ENCODE assay signal across 10 cellular contexts in the genomic region with DNA sequence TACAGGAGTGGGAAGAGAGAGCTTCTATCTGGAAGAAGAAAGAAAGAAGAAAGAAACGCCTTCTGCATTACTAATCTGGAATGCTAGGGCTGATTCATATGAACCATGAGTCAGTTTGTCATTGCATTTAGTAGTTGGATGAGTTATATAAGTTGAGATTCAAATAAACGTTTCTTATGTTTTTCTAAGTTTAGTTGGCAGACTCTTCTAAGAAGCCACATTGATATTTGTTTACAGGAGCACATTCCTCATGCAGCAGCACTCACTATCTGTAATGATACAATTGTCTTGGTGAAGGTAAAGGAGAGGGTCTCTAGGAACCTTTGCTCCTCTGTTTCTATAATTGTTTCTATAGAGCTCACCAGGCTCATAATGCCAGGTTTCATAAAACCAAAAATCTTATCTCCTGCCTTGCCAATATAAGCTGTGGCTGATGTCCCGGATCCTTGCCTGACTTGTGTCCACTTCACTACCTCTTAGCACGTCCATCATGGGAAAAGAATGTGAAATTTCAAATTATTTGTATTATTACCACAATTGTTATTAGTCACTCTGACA. TPM values are rescaled to one million over a fixed set of nuclear protein-coding genes. Genes with fewer than 3 reads are reported as not detected.
A peak's percentile ranks its signal among the peaks of the same experiment; 100 is the strongest.
DNase-seq lines count a peak whose midpoint lies in the region; ATAC-seq and TF ChIP-seq lines count a peak whose summit lies in the region.
"Had no signal": no experiment of that assay in that cellular context is flagged by ENCODE, and none has a peak within 500 bp of the region (broad histone marks: within the 10 kb centered on the region; RNA-seq: fewer than 3 reads in every experiment).

No MANE protein-coding gene starts in this region.

- H3K36me3 ChIP-seq in MG63 = no peaks in the 10 kb centered on the region

- DNase-seq in Calu3 (no peak), MG63 (peak; percentile 72), dedifferentiated amniotic fluid mesenchymal stem cell (ENCODE audit: extremely low spot score) (peak; percentile 89), NCI-H1930 (lab: John Stamatoyannopoulos, UW) (no peak)
- no peak for DNase-seq in stimulated activated CD4-positive, alpha-beta T cell treated with anti-CD3 and anti-CD28 coated beads, Interleukin-15, amount 100 ng/mL, for 24 hours
- DNase-seq: GF-D8, NCI-H1694 had no signal

- H3K4me3 ChIP-seq in MG63 = no peak overlapping the region

- no peak for ATAC-seq in HG03135 (IDR thresholded peaks at IDR 0.05; ENCODE audit: unreplicated experiment)
- ATAC-seq in HG03175 (IDR thresholded peaks at IDR 0.05; ENCODE audit: unreplicated experiment) = no peak

- H3K4me3 Mint-ChIP-seq in Calu3 (ENCODE audit: low read depth, unreplicated experiment) (no peak overlapping the region), nephron (no peak overlapping the region)

- H3K9me3 Mint-ChIP-seq in Calu3 (ENCODE audit: low read depth, unreplicated experiment) = peaks cover 2% of the 10 kb centered on the region
- H3K9me3 Mint-ChIP-seq in nephron = peaks cover 5% of the 10 kb centered on the region

- CTCF ChIA-PET in Calu3 (lab: Charles Lee) = interaction anchor here (0.8 to 0.9 kb wide), 2 partner anchors 51 to 158 kb away, joined by 3 to 5 read pairs; no protein-coding TSS in a partner anchor

- TF ChIP-seq CTCF in Calu3 (IDR thresholded peaks at IDR 0.05; ENCODE audit: unreplicated experiment) (no peak), nephron (IDR thresholded peaks at IDR 0.05; ENCODE audit: unreplicated experiment in 3 of 3) (no peak)

- H3K27me3 Mint-ChIP-seq in Calu3 (ENCODE audit: unreplicated experiment) = no peaks in the 10 kb centered on the region
- H3K27me3 Mint-ChIP-seq in nephron (ENCODE audit: low read depth) = peaks cover 6% of the 10 kb centered on the region

- H3K27me3 ChIP-seq in MG63 = no peaks in the 10 kb centered on the region

- H3K36me3 Mint-ChIP-seq in Calu3 (ENCODE audit: insufficient read depth, unreplicated experiment) = no peaks in the 10 kb centered on the region
- no peaks in the 10 kb centered on the region for H3K36me3 Mint-ChIP-seq in nephron (ENCODE audit: low read depth)

- no TSS peak for BruUV-seq in Calu3 (replicated peaks; lab: Mats Ljungman, UMichigan)

- no peaks in the 10 kb centered on the region for H3K9me3 ChIP-seq in MG63

- intact Hi-C loops in Calu3 (cut with micrococcal nuclease; ENCODE audit: unreplicated experiment) = no loop called here

- H3K27ac Mint-ChIP-seq in Calu3 (ENCODE audit: unreplicated experiment) (peak overlapping the region; percentile 63), nephron (peak overlapping the region in 2 of 3 experiments; percentile 53 to 74)

- H3K4me1 Mint-ChIP-seq in Calu3 (ENCODE audit: low read depth, unreplicated experiment) = peaks cover 35% of the 10 kb centered on the region
- H3K4me1 Mint-ChIP-seq in nephron = peaks cover 16% of the 10 kb centered on the region

RNA-seq across cellular contexts. Expression of gene HOPX, which starts 39.5 kb away (rescaled TPM):
- total RNA-seq in Calu3 (2022) = not detected in 2 replicates
- 0.79 TPM in 1 of 2 replicates, not detected in the other for total RNA-seq in MG63 (2014; rRNA removed; shearing (Covaris generic); ENCODE audit: low replicate concordance)

Comparison
In these comparisons a context has a peak if more than half of its experiments do, and no peak if none do; other contexts are left out.
1. DNase-seq: peak in MG63 (single experiment) and dedifferentiated amniotic fluid mesenchymal stem cell (single experiment); none in Calu3 (single experiment), NCI-H1930 (0 of 2) and stimulated activated CD4-positive, alpha-beta T cell treated with anti-CD3 and anti-CD28 coated beads, Interleukin-15, amount 100 ng/mL, for 24 hours (single experiment).